15 cellular contexts compared by ENCODE assay signal in the genomic region with DNA sequence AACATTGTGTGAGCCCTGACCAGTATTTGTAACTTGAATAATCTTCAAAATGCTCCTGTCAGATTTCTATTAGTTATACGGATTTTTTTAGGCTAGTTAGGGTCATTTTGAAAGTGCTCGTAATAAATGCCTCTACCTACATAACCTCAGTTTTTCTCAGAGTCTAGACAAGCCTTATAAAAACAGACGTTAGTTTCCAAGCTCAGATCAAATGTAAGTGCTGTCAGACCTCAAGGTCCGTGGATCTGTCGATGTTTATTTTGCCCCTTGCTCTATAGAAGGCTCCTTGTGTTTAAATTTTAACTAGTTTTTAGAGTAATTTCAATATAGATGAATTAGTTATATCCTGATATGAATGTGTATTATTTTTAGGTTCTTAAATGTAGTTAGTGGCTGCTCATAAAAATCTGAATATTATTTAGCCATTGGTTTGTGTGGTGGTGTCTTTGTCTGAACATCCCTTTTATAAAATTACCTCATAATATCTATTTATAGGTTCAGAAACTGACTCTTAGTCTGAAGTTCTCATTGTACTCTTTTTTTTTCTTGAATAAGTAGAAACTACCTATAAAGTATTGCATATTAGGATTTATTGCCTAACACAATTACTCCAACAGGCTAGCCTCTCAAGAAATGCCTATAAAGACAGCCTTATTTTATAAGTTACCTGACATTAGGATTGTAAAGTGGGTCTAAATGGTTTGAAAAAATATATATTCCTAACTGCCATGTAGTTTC.
DNase-seq lines count a peak whose midpoint lies in the region; ATAC-seq, FAIRE-seq and TF ChIP-seq lines count a peak whose summit lies in the region.
"Had no signal": no experiment of that assay in that cellular context is flagged by ENCODE, and none has a peak within 500 bp of the region (broad histone marks: within the 10 kb centered on the region; RNA-seq: fewer than 3 reads in every experiment).

No MANE protein-coding gene starts in this region.

- no peaks in the 10 kb centered on the region for H4K20me1 ChIP-seq in hepatocyte (ENCODE audit: insufficient read depth, poor library complexity, severe bottlenecking)

- no peaks in the 10 kb centered on the region for H3K9me2 ChIP-seq in hepatocyte (replicated peaks; ENCODE audit: insufficient read depth)

- 37% methylated on average over 5 of the region's 5 CpGs for WGBS in A549 (ENCODE audit: missing lambda C conversion rate)
- 42% methylated on average over 5 of the region's 5 CpGs for WGBS in hepatocyte (ENCODE audit: low lambda C conversion rate, missing lambda C conversion rate)

- no peaks in the 10 kb centered on the region for H3K27me3 Mint-ChIP-seq in Caco-2 (ENCODE audit: insufficient read depth, unreplicated experiment)

- no peaks in the 10 kb centered on the region for H3K4me1 Mint-ChIP-seq in Caco-2 (ENCODE audit: low read depth, unreplicated experiment)

- H3K9me3 ChIP-seq in A549 (no peaks in the 10 kb centered on the region), hepatocyte (ENCODE audit: low read depth) (no peaks in the 10 kb centered on the region), Caco-2 (no peaks in the 10 kb centered on the region)
- H3K9me3 ChIP-seq: prostate gland had no signal

- no peak overlapping the region for H3K27ac Mint-ChIP-seq in Caco-2 (ENCODE audit: unreplicated experiment)

- H3K27ac ChIP-seq in A549 (0 out of 6 replicates have a peak overlapping the region, but pooled peaks of 1 of the 2 experiments have one; percentile 4), hepatocyte (peak overlapping the region; percentile 28)
- H3K27ac ChIP-seq: prostate gland had no signal

- H2AFZ ChIP-seq in hepatocyte, result no peak overlapping the region

- H3K36me3 ChIP-seq in hepatocyte (replicated peaks; ENCODE audit: insufficient read depth, low read depth) (no peaks in the 10 kb centered on the region), Caco-2 (ENCODE audit: control insufficient read depth, insufficient read depth, low read length) (no peaks in the 10 kb centered on the region)
- H3K36me3 ChIP-seq: prostate gland had no signal

- no peak for TF ChIP-seq EP300 in A549 (IDR thresholded peaks at IDR 0.05)

- H3K27me3 ChIP-seq in hepatocyte (no peaks in the 10 kb centered on the region), Caco-2 (replicated peaks; ENCODE audit: control insufficient read depth, insufficient read depth, low read length) (no peaks in the 10 kb centered on the region)

- peaks cover 26% of the 10 kb centered on the region for H3K79me2 ChIP-seq in hepatocyte

- peak overlapping the region; percentile 69 for H3K4me2 ChIP-seq in A549
- peak overlapping the region; percentile 58 for H3K4me2 ChIP-seq in hepatocyte

- no peak for TF ChIP-seq POLR2A in A549 (IDR thresholded peaks at IDR 0.05; ENCODE audit: low read length)

- no peak overlapping the region for H3K4me3 Mint-ChIP-seq in Caco-2 (ENCODE audit: unreplicated experiment)

- intact Hi-C loops in Caco-2 (cut with micrococcal nuclease; ENCODE audit: unreplicated experiment), result no loop called here

- no peak for DNase-seq in A549 (ENCODE audit: low read depth in 1 of 2, low spot score in 1 of 2)
- DNase-seq in GM19239 (ENCODE audit: insufficient read length, low spot score), result no peak
- peak; percentile 10 for DNase-seq in RPMI7951 (ENCODE audit: low read depth)
- no peak for DNase-seq in hepatocyte (ENCODE audit: low spot score)
- DNase-seq in HCEC 1CT, result no peak
- DNase-seq in NCI-H1436 (lab: John Stamatoyannopoulos, UW), result no peak
- no peak for DNase-seq in Caco-2
- DNase-seq: activated CD4-positive, alpha-beta T cell treated with anti-CD3 and anti-CD28 coated beads for 48 hours; activated gamma-delta T cell treated with Interleukin-2 at 50 U/mL for 16 hours; NCI-H1092 treated with DMSO at 0.1 percent for 48 hours; NCI-H748 treated with DMSO at 0.1 percent for 48 hours; SW 1271 had no signal

- H3K9me3 Mint-ChIP-seq in Caco-2 (ENCODE audit: unreplicated experiment), result no peaks in the 10 kb centered on the region

- CTCF ChIA-PET in A549 (lab: Yijun Ruan, JAX) (interaction anchor here (0.5 to 2.0 kb wide), 3 partner anchors 13 to 161 kb away, joined by 4 to 7 read pairs (median 4); no protein-coding TSS in a partner anchor), Caco-2 (lab: Charles Lee) (no interaction called here)

- ATAC-seq in A549 (peak in 1 of 2 experiments; percentile 59; a peak in 3 of 6 replicates), HG03521 (IDR thresholded peaks at IDR 0.05; ENCODE audit: unreplicated experiment) (no peak)
- ATAC-seq: esophagus mucosa had no signal

- H3K4me1 ChIP-seq in A549, result peaks cover 20% of the 10 kb centered on the region
- H3K4me1 ChIP-seq in hepatocyte (ENCODE audit: insufficient read depth), result peaks cover 21% of the 10 kb centered on the region
- no peaks in the 10 kb centered on the region for H3K4me1 ChIP-seq in Caco-2
- H3K4me1 ChIP-seq: prostate gland had no signal

- TF ChIP-seq CTCF in A549 (IDR thresholded peaks at IDR 0.05) (no peak), hepatocyte (IDR thresholded peaks at IDR 0.05; ENCODE audit: poor library complexity) (no peak), Caco-2 (IDR thresholded peaks at IDR 0.05; ENCODE audit: insufficient read depth in 1 of 2, low read depth in 1 of 2, low read length in 1 of 2, severe bottlenecking in 1 of 2, unreplicated experiment in 1 of 2) (no peak)

- no TSS peak for BruUV-seq in Caco-2 (replicated peaks; lab: Mats Ljungman, UMichigan)

- POLR2A ChIA-PET in A549 (lab: Yijun Ruan, JAX) (interaction anchor here (0.6 kb wide), 1 partner anchor 19 kb away, joined by 3 read pairs; no protein-coding TSS in a partner anchor), Caco-2 (lab: Charles Lee) (interaction anchor here (0.7 to 1.0 kb wide), 3 partner anchors 40 to 580 kb away, joined by 3 to 4 read pairs (median 4); no protein-coding TSS in a partner anchor)

- H3K4me3 ChIP-seq in A549 (peak overlapping the region; percentile 17; the same call in 1 of the 3 replicates), hepatocyte (no peak overlapping the region), Caco-2 (ENCODE audit: low read depth, low read length) (no peak overlapping the region)
- H3K4me3 ChIP-seq: prostate gland had no signal

- H3K36me3 Mint-ChIP-seq in Caco-2 (ENCODE audit: insufficient read depth, unreplicated experiment), result peaks cover 8% of the 10 kb centered on the region

- TF ChIP-seq RAD21 in A549 (conservative IDR thresholded peaks at IDR 0.05 in 1 of 2, IDR thresholded peaks at IDR 0.05 in 1 of 2), result no peak

- FAIRE-seq in A549 (lab: Jason Lieb, UNC), result peak; percentile 23
- peak; percentile 81 for FAIRE-seq in GM19239 (lab: Jason Lieb, UNC)

TF ChIP-seq in A549, 52 proteins besides CTCF, POLR2A, EP300 and RAD21:
- TF ChIP-seq, protein P1, sequence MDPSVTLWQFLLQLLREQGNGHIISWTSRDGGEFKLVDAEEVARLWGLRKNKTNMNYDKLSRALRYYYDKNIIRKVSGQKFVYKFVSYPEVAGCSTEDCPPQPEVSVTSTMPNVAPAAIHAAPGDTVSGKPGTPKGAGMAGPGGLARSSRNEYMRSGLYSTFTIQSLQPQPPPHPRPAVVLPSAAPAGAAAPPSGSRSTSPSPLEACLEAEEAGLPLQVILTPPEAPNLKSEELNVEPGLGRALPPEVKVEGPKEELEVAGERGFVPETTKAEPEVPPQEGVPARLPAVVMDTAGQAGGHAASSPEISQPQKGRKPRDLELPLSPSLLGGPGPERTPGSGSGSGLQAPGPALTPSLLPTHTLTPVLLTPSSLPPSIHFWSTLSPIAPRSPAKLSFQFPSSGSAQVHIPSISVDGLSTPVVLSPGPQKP (IDR thresholded peaks at IDR 0.05; ENCODE audit: low read depth, low read length), result no peak
- TF ChIP-seq PHF8 (IDR thresholded peaks at IDR 0.05; ENCODE audit: borderline replicate concordance, low read depth) (no peak), JUN (IDR thresholded peaks at IDR 0.05) (no peak), EHMT2 (IDR thresholded peaks at IDR 0.05; ENCODE audit: low read depth) (no peak), ZC3H11A (IDR thresholded peaks at IDR 0.05) (no peak), FOXS1 (CRISPR knock-in tag; IDR thresholded peaks at IDR 0.05) (no peak)
